ENCODE assay signal across 16 cellular contexts in the genomic region with DNA sequence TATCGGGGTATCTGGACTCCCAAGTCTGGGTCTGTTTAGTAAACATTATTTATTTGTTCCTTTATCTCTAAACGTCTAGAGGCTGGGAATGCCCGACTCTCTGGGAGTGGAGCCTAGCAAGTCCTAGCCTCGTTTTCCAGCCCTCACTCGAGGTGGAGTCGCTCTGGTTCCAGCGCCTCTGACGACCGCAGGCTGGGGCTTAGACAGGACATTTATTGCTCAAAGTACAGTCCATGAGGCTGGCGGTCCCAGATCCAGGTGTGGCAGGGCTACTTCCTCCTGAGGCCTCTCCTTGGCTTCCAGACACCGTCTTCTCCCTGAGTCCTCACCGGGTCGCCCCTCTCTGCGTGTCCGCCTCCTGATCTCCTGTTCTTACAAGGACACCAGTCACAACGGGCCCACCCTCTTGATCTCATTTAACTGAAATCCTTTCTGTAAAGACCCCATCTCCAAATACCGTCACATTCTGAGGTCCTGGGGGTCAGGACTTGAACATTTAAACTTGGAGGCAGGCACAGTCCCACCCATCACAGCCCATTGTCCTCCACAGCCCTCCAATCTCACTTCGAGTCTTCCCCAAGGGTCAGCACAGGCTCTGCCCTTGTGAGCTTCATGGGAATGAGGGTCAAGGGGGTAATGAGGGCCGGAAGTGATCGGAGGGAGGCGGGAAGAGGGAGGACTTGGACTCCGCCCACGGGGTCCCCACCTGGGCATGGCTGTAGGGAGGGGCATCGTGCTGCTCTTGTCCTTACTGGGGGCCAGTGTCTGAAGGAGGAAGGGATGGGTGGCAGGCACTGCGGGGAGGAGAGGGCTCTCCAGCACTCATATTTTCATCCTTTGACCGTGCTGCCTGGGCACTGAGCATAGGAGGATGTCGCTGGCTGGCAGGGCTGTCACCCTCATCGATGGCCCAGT. TPM values are rescaled to one million over a fixed set of nuclear protein-coding genes. Genes with fewer than 3 reads are reported as not detected.
A peak's percentile ranks its signal among the peaks of the same experiment; 100 is the strongest.
DNase-seq lines count a peak whose midpoint lies in the region; ATAC-seq, FAIRE-seq and TF ChIP-seq lines count a peak whose summit lies in the region.
"Had no signal": no experiment of that assay in that cellular context is flagged by ENCODE, and none has a peak within 500 bp of the region (broad histone marks: within the 10 kb centered on the region; RNA-seq: fewer than 3 reads in every experiment).

No MANE protein-coding gene starts in this region.

- FAIRE-seq in H1 (lab: Jason Lieb, UNC) = no peak
- FAIRE-seq: A204.1, GM12892, GM19239 had no signal

- H3K4me1 Mint-ChIP-seq in GM23338 = peaks cover 21% of the 10 kb centered on the region
- H3K4me1 Mint-ChIP-seq: CD4-positive, alpha-beta memory T cell had no signal

- no peak overlapping the region for H3K4me2 ChIP-seq in GM23338
- H3K4me2 ChIP-seq in H1 (ENCODE audit: insufficient read depth in 1 of 2, low read depth in 2 of 2, low read length in 2 of 2) = 0 out of 4 replicates have a peak overlapping the region, but pooled peaks of 1 of the 2 experiments have one; percentile 9
- no peak overlapping the region for H3K4me2 ChIP-seq in osteoblast (ENCODE audit: insufficient read depth, low read length)

- POLR2A ChIA-PET in Panc1 (lab: Charles Lee) (no interaction called here), H1 (lab: Charles Lee; ENCODE audit: partially characterized antibody) (interaction anchor here (0.8 kb wide), 1 partner anchor 13 kb away, joined by 3 read pairs; no protein-coding TSS in a partner anchor)

- H4K20me1 ChIP-seq in GM23338 (replicated peaks; ENCODE audit: insufficient read depth) (no peaks in the 10 kb centered on the region), H1 (replicated peaks in 1 of 2; ENCODE audit: control insufficient read depth in 1 of 2, insufficient read depth in 2 of 2, low read length in 2 of 2) (no peaks in the 10 kb centered on the region), osteoblast (ENCODE audit: insufficient read depth, low read length) (no peaks in the 10 kb centered on the region)

- no peaks in the 10 kb centered on the region for H3K36me3 ChIP-seq in GM23338 (ENCODE audit: insufficient read depth)
- no peaks in the 10 kb centered on the region for H3K36me3 ChIP-seq in Panc1 (ENCODE audit: control insufficient read depth, insufficient read depth, low read length)
- no peaks in the 10 kb centered on the region for H3K36me3 ChIP-seq in H1 (ENCODE audit: control insufficient read depth in 2 of 4, insufficient read depth in 4 of 4, low read length in 3 of 4)
- no peaks in the 10 kb centered on the region for H3K36me3 ChIP-seq in osteoblast (ENCODE audit: insufficient read depth, low read length)

- H3K18ac ChIP-seq in H1 (ENCODE audit: extremely low read depth, low read length) = no peak overlapping the region

- no peak for DNase-seq in GM23338 (ENCODE audit: low spot score)
- no peak for DNase-seq in Panc1 (ENCODE audit: low read depth, low spot score)
- no peak for DNase-seq in H1 (ENCODE audit: low read depth in 1 of 2, low spot score in 2 of 2)
- peak; percentile 23 for DNase-seq in osteoblast (ENCODE audit: insufficient read length, low spot score, missing footprints)
- no peak for DNase-seq in UCSD-AML1 (lab: John Stamatoyannopoulos, UW; ENCODE audit: unreplicated experiment)
- no peak for DNase-seq in SIG-M5 (lab: John Stamatoyannopoulos, UW)
- DNase-seq: CD4-positive, alpha-beta memory T cell; COR-L47; DND-41; GDM1; IMR-90 had no signal

- no peaks in the 10 kb centered on the region for H3K79me1 ChIP-seq in H1 (ENCODE audit: low read depth, low read length)

- in situ Hi-C loops in Panc1 (cut with HindIII; ENCODE audit: low pct_unique_long_range_greater_than_20kb, low sequenced_read_pairs) = no loop called here

- TF ChIP-seq CTCF in GM23338 (conservative IDR thresholded peaks at IDR 0.05; ENCODE audit: low read depth in 2 of 2) (no peak), Panc1 (IDR thresholded peaks at IDR 0.05) (no peak), H1 (IDR thresholded peaks at IDR 0.05; ENCODE audit: control extremely low read depth in 1 of 3, insufficient read depth in 1 of 3, low read depth in 1 of 3, low read length in 3 of 3) (no peak), osteoblast (IDR thresholded peaks at IDR 0.05; ENCODE audit: extremely low read depth, low read depth, low read length) (no peak)

- H3K9me3 Mint-ChIP-seq in GM23338 = no peaks in the 10 kb centered on the region
- H3K9me3 Mint-ChIP-seq: CD4-positive, alpha-beta memory T cell had no signal

- ATAC-seq in GM23338 = peak; percentile 35; the same call in 2 of the 3 replicates
- peak; percentile 39; the same call in 1 of the 2 replicates for ATAC-seq in Panc1
- no peak for ATAC-seq in GM19035 (IDR thresholded peaks at IDR 0.05; ENCODE audit: unreplicated experiment)

- WGBS in H1 (ENCODE audit: extremely low coverage in 1 of 2, insufficient coverage in 1 of 2, insufficient read length in 1 of 2, insufficient replicate concordance in 2 of 2, low coverage in 1 of 2, low lambda C conversion rate in 2 of 2, missing lambda C conversion rate in 1 of 2), 2 experiments = 87% methylated on average over 28 of the region's 28 CpGs; no CpG with 5 or more reads in 1 of the 2 experiments

- peak overlapping the region; percentile 86; the same call in 1 of the 2 replicates for H2BK20ac ChIP-seq in H1 (ENCODE audit: low read length)

- 0 out of 2 replicates have a peak overlapping the region, but pooled peaks have one; percentile 72 for H2BK15ac ChIP-seq in H1 (ENCODE audit: low read length)

- no peaks in the 10 kb centered on the region for H3F3A ChIP-seq in GM23338 (replicated peaks; ENCODE audit: low read depth)

- CTCF ChIA-PET in Panc1 (lab: Charles Lee) (no interaction called here), H1 (lab: Charles Lee; ENCODE audit: partially characterized antibody) (interaction anchor here (0.6 to 1.1 kb wide), 3 partner anchors 8 to 288 kb away, joined by 3 to 4 read pairs (median 3); no protein-coding TSS in a partner anchor)

- H4K91ac ChIP-seq in H1 (replicated peaks; ENCODE audit: insufficient read length, low read length) = no peak overlapping the region

- H3K9me3 ChIP-seq in Panc1 (ENCODE audit: control insufficient read depth, insufficient read depth, low read depth, low read length) (no peaks in the 10 kb centered on the region), H1 (ENCODE audit: insufficient read depth in 2 of 2, low read depth in 1 of 2, low read length in 1 of 2) (no peaks in the 10 kb centered on the region), osteoblast (ENCODE audit: low read depth, low read length) (no peaks in the 10 kb centered on the region)

- H3K4me3 Mint-ChIP-seq in GM23338 = no peak overlapping the region
- H3K4me3 Mint-ChIP-seq: B cell; CD4-positive, alpha-beta memory T cell had no signal

- peak overlapping the region; percentile 43; the same call in 1 of the 2 replicates for H3K27ac Mint-ChIP-seq in GM23338
- H3K27ac Mint-ChIP-seq: B cell; CD4-positive, alpha-beta memory T cell had no signal

- no peak for TF ChIP-seq EP300 in H1 (IDR thresholded peaks at IDR 0.05; ENCODE audit: borderline replicate concordance in 1 of 2, low read depth in 2 of 2, low read length in 2 of 2)

- no peak overlapping the region for H3K56ac ChIP-seq in H1 (replicated peaks; ENCODE audit: insufficient read length, low read depth, low read length)

- no peaks in the 10 kb centered on the region for H3K23me2 ChIP-seq in H1 (ENCODE audit: low read depth, low read length)

- H3K36me3 Mint-ChIP-seq in GM23338 (ENCODE audit: low read depth) = no peaks in the 10 kb centered on the region; the same call in 2 of the 3 replicates
- H3K36me3 Mint-ChIP-seq: CD4-positive, alpha-beta memory T cell had no signal

- no peak overlapping the region for H4K8ac ChIP-seq in H1 (ENCODE audit: extremely low read depth, insufficient read depth, low read length)

- H2BK120ac ChIP-seq in H1 (replicated peaks; ENCODE audit: low read depth, low read length) = no peak overlapping the region

- no peak overlapping the region for H3K23ac ChIP-seq in H1 (ENCODE audit: insufficient read length)

- no peak overlapping the region for H3K4ac ChIP-seq in H1 (replicated peaks; ENCODE audit: insufficient read length, low read depth, low read length)

- H3K27me3 ChIP-seq in GM23338 (ENCODE audit: insufficient read depth) (no peaks in the 10 kb centered on the region), Panc1 (ENCODE audit: control insufficient read depth, insufficient read depth, low read length) (peaks cover 9% of the 10 kb centered on the region; the same call in 1 of the 2 replicates), H1 (replicated peaks in 1 of 4; ENCODE audit: control insufficient read depth in 3 of 4, extremely low read depth in 1 of 4, insufficient read depth in 3 of 4, low read length in 3 of 4) (no peaks in the 10 kb centered on the region), osteoblast (ENCODE audit: insufficient read depth, low read length) (peaks cover 31% of the 10 kb centered on the region)

- H3K4me3 ChIP-seq in GM23338 = no peak overlapping the region
- no peak overlapping the region for H3K4me3 ChIP-seq in Panc1 (ENCODE audit: low read depth in 2 of 2, low read length in 2 of 2)
- H3K4me3 ChIP-seq in H1 (ENCODE audit: extremely low read depth in 1 of 4, insufficient read depth in 2 of 4, low read depth in 3 of 4, low read length in 4 of 4) = no peak overlapping the region
- no peak overlapping the region for H3K4me3 ChIP-seq in osteoblast (ENCODE audit: insufficient read depth, low read length)

- BruUV-seq in Panc1 (replicated peaks; lab: Mats Ljungman, UMichigan) = no TSS peak

- no peak overlapping the region for H3K14ac ChIP-seq in H1 (ENCODE audit: insufficient read length)

- H2BK12ac ChIP-seq in H1 (ENCODE audit: low read depth, low read length) = 0 out of 2 replicates have a peak overlapping the region, but pooled peaks have one; percentile 50

- H3K79me2 ChIP-seq in GM23338 (replicated peaks; ENCODE audit: insufficient read depth) = no peaks in the 10 kb centered on the region
- H3K79me2 ChIP-seq in H1 (ENCODE audit: control insufficient read depth in 1 of 2, insufficient read depth in 2 of 2, low read length in 2 of 2) = no peaks in the 10 kb centered on the region
- no peaks in the 10 kb centered on the region for H3K79me2 ChIP-seq in osteoblast (ENCODE audit: insufficient read depth, low read length)

- H2AK5ac ChIP-seq in H1 (ENCODE audit: low read depth, low read length) = no peak overlapping the region

- H2AFZ ChIP-seq in GM23338 (no peak overlapping the region; the same call in 1 of the 2 replicates), H1 (ENCODE audit: low read length) (no peak overlapping the region), osteoblast (ENCODE audit: low read length) (no peak overlapping the region)

- peaks cover 9% of the 10 kb centered on the region for H3K27me3 Mint-ChIP-seq in GM23338 (ENCODE audit: insufficient read depth, low read depth, poor library complexity)

- no peak overlapping the region for H2BK5ac ChIP-seq in H1 (ENCODE audit: low read depth, low read length)

- intact Hi-C loops in Panc1 (cut with micrococcal nuclease; ENCODE audit: unreplicated experiment) = no loop called here

- no peak overlapping the region for H3K27ac ChIP-seq in GM23338 (ENCODE audit: low read depth)
- H3K27ac ChIP-seq in Panc1 (ENCODE audit: low read length) = no peak overlapping the region
- no peak overlapping the region for H3K27ac ChIP-seq in H1 (ENCODE audit: low read depth, low read length)
- H3K27ac ChIP-seq in osteoblast (ENCODE audit: low read depth, low read length) = no peak overlapping the region

- H3K9ac ChIP-seq in H1 (replicated peaks in 1 of 4; ENCODE audit: extremely low read depth in 1 of 4, low read depth in 3 of 4, low read length in 3 of 4) = no peak overlapping the region

- H3K9me2 ChIP-seq in GM23338 (ENCODE audit: insufficient read depth) = no peaks in the 10 kb centered on the region

- no peak for TF ChIP-seq RAD21 in H1 (IDR thresholded peaks at IDR 0.05 in 1 of 2, conservative IDR thresholded peaks at IDR 0.05 in 1 of 2; ENCODE audit: low read depth in 2 of 2, low read length in 2 of 2)

- TF ChIP-seq POLR2A in H1 (IDR thresholded peaks at IDR 0.05; ENCODE audit: control extremely low read depth in 1 of 2, low read depth in 2 of 2, low read length in 2 of 2) = no peak

- H4K5ac ChIP-seq in H1 (ENCODE audit: insufficient read length, low read depth, low read length) = no peak overlapping the region

- peaks cover 8% of the 10 kb centered on the region for H3K4me1 ChIP-seq in GM23338 (ENCODE audit: insufficient read depth)
- no peaks in the 10 kb centered on the region for H3K4me1 ChIP-seq in Panc1 (ENCODE audit: control insufficient read depth, insufficient read depth, low read length)
- H3K4me1 ChIP-seq in H1 (replicated peaks in 1 of 4; ENCODE audit: control insufficient read depth in 3 of 4, insufficient read depth in 4 of 4, low read length in 3 of 4) = peaks cover 0 to 10% (median under 1%) of the 10 kb centered on the region in 4 experiments; a peak in 3 of 7 replicates
- no peaks in the 10 kb centered on the region for H3K4me1 ChIP-seq in osteoblast (ENCODE audit: insufficient read depth, low read length)

RNA-seq across cellular contexts. Expression of a gene that starts 12.2 kb away (rescaled TPM):
- total RNA-seq in GM23338 (2014; rRNA removed; shearing (Covaris generic)) = 110 and 142 TPM in 2 replicates
- 39.9 and 41.7 TPM in 2 replicates for polyA plus RNA-seq in GM23338 (2016; fragmentation: Nextera tagmentation; extraction: Ambion mirVana)
- 188 TPM for total RNA-seq in Panc1 (2021; ENCODE audit: unreplicated experiment)
- 187 TPM for polyA plus RNA-seq in Panc1 (2012; ENCODE audit: insufficient read length)
- 102 and 109 TPM in 2 replicates for total RNA-seq in H1 (2021; fragmentation: NEBNext Ultra II Directional; extraction: Animal tissue kit (Norgen Biotek cat#: 25700))
- 119 and 122 TPM in 2 replicates for polyA plus RNA-seq in H1 (2011; rRNA removed)
- 110 TPM for polyA plus RNA-seq in H1 (2011; cell fraction: cytosol; rRNA removed)
- 138 TPM for polyA plus RNA-seq in H1 (2011; cell fraction: nucleus; rRNA removed)
- 78.3 to 114 TPM (median 89.5 TPM) in 4 replicates for polyA plus RNA-seq in H1 (2012, experiment 1 of 2)
- polyA plus RNA-seq in H1 (2012, experiment 2 of 2) = 134 TPM
- polyA plus RNA-seq in H1 (2013, experiment 1 of 2) = 79.2 TPM
- 82.6 TPM for polyA plus RNA-seq in H1 (2013, experiment 2 of 2)
- 97.1 and 170 TPM in 2 replicates for polyA minus RNA-seq in H1 (2011; rRNA and poly(A)+ RNA removed)
- polyA minus RNA-seq in H1 (2011; cell fraction: cytosol; rRNA and poly(A)+ RNA removed) = 66.9 TPM
- 56.8 TPM for polyA minus RNA-seq in H1 (2011; cell fraction: nucleus; rRNA and poly(A)+ RNA removed)
- total RNA-seq in osteoblast = 134 and 139 TPM in 2 replicates
